Comparison of ENCODE assay signal across 1 cellular context in genomic region chr2:27753744-27754588, GRCh38.
A peak's percentile ranks its signal among the peaks of the same experiment; 100 is the strongest.
TF ChIP-seq lines count a peak whose summit lies in the region.

No MANE protein-coding gene starts in this region.

TF ChIP-seq in HepG2, 621 proteins besides CTCF, POLR2A, EP300 and RAD21 (continued from another document and continues in another):
- TF ChIP-seq ZXDC (CRISPR knock-in tag; IDR thresholded peaks at IDR 0.05) (no peak), ZBTB21 (CRISPR knock-in tag; IDR thresholded peaks at IDR 0.05) (no peak), ZFP1 (CRISPR knock-in tag; IDR thresholded peaks at IDR 0.05) (no peak; the same call in 1 of the 2 replicates), SP5 (CRISPR knock-in tag; IDR thresholded peaks at IDR 0.05; ENCODE audit: borderline replicate concordance, low read depth) (peak; percentile 54; the same call in 1 of the 2 replicates), LBX2 (CRISPR knock-in tag; IDR thresholded peaks at IDR 0.05; ENCODE audit: borderline replicate concordance) (no peak), DBP (CRISPR knock-in tag; IDR thresholded peaks at IDR 0.05; ENCODE audit: not compliant biosample characterization) (no peak), ZSCAN20 (CRISPR knock-in tag; IDR thresholded peaks at IDR 0.05; ENCODE audit: borderline replicate concordance) (no peak), SP140L (CRISPR knock-in tag; IDR thresholded peaks at IDR 0.05; ENCODE audit: borderline replicate concordance) (0 out of 2 replicates have a peak, but pooled peaks have one; percentile 79), ZIK1 (CRISPR knock-in tag; IDR thresholded peaks at IDR 0.05; ENCODE audit: borderline replicate concordance, low read depth) (no peak), KDM3A (CRISPR knock-in tag; IDR thresholded peaks at IDR 0.05; ENCODE audit: low read depth) (peak; percentile 53; the same call in 1 of the 2 replicates), NFAT5 (CRISPR knock-in tag; IDR thresholded peaks at IDR 0.05) (no peak), RFX3 (CRISPR knock-in tag; IDR thresholded peaks at IDR 0.05) (no peak), SNAPC2 (CRISPR knock-in tag; IDR thresholded peaks at IDR 0.05) (no peak), ZNF124 (CRISPR knock-in tag; IDR thresholded peaks at IDR 0.05) (peak; percentile 60; the same call in 1 of the 2 replicates), CHD2 (IDR thresholded peaks at IDR 0.05; ENCODE audit: low read depth, low read length) (no peak), ZNF670 (CRISPR knock-in tag; IDR thresholded peaks at IDR 0.05; ENCODE audit: borderline replicate concordance) (no peak), GABPA (IDR thresholded peaks at IDR 0.05; ENCODE audit: low read depth, low read length) (no peak), GABPA (CRISPR knock-in tag; IDR thresholded peaks at IDR 0.05; ENCODE audit: low read depth) (no peak), KAT8 (CRISPR knock-in tag; IDR thresholded peaks at IDR 0.05) (peak; percentile 56; the same call in 1 of the 2 replicates), ZNF382 (CRISPR knock-in tag; IDR thresholded peaks at IDR 0.05; ENCODE audit: borderline replicate concordance) (no peak), ZBTB33 (CRISPR knock-in tag; IDR thresholded peaks at IDR 0.05) (0 out of 2 replicates have a peak, but pooled peaks have one; percentile 60), AKAP8 (CRISPR knock-in tag; IDR thresholded peaks at IDR 0.05) (no peak), HIC2 (CRISPR knock-in tag; IDR thresholded peaks at IDR 0.05; ENCODE audit: low read depth) (no peak), KMT2A (CRISPR knock-in tag; IDR thresholded peaks at IDR 0.05) (peak; percentile 48; the same call in 1 of the 2 replicates), ZBTB26 (CRISPR knock-in tag; IDR thresholded peaks at IDR 0.05; ENCODE audit: borderline replicate concordance) (peak; percentile 84), TFDP1 (CRISPR knock-in tag; IDR thresholded peaks at IDR 0.05; ENCODE audit: borderline replicate concordance) (peak; percentile 27; the same call in 1 of the 2 replicates), BCL6 (CRISPR knock-in tag; IDR thresholded peaks at IDR 0.05) (peak; percentile 49; the same call in 1 of the 2 replicates), RELA (CRISPR knock-in tag; IDR thresholded peaks at IDR 0.05) (no peak), ZNF761 (CRISPR knock-in tag; conservative IDR thresholded peaks at IDR 0.05) (no peak), ATM (IDR thresholded peaks at IDR 0.05; ENCODE audit: borderline replicate concordance) (no peak), MBD4 (IDR thresholded peaks at IDR 0.05; ENCODE audit: borderline replicate concordance, low read length) (no peak), NCOR1 (IDR thresholded peaks at IDR 0.05; ENCODE audit: borderline replicate concordance, low read length) (no peak), ZFX (CRISPR knock-in tag; IDR thresholded peaks at IDR 0.05; ENCODE audit: low read depth) (peak; percentile 51; the same call in 1 of the 2 replicates), ZNF20 (CRISPR knock-in tag; IDR thresholded peaks at IDR 0.05) (no peak), NFKB2 (CRISPR knock-in tag; IDR thresholded peaks at IDR 0.05; ENCODE audit: borderline replicate concordance) (no peak; the same call in 1 of the 2 replicates), ZNF10 (CRISPR knock-in tag; IDR thresholded peaks at IDR 0.05; ENCODE audit: borderline replicate concordance, low read depth) (no peak), CREB3 (CRISPR knock-in tag; IDR thresholded peaks at IDR 0.05) (no peak), ZNF143 (CRISPR knock-in tag; IDR thresholded peaks at IDR 0.05) (no peak), GTF3A (CRISPR knock-in tag; conservative IDR thresholded peaks at IDR 0.05) (no peak), JUNB (CRISPR knock-in tag; IDR thresholded peaks at IDR 0.05; ENCODE audit: borderline replicate concordance) (no peak), MAX (IDR thresholded peaks at IDR 0.05) (peak; percentile 34; the same call in 1 of the 2 replicates), MAZ (IDR thresholded peaks at IDR 0.05; ENCODE audit: borderline replicate concordance, low read depth, low read length) (no peak; the same call in 1 of the 2 replicates), MAZ (CRISPR knock-in tag; IDR thresholded peaks at IDR 0.05; ENCODE audit: low read depth) (peak; percentile 68; the same call in 1 of the 2 replicates)
